Comparison of ENCODE assay signal across 13 cellular contexts in genomic region chr10:117425908-117426566, GRCh38. TPM values are rescaled to one million over a fixed set of nuclear protein-coding genes. Genes with fewer than 3 reads are reported as not detected.
DNase-seq lines count a peak whose midpoint lies in the region; ATAC-seq lines count a peak whose summit lies in the region.
"Had no signal": no experiment of that assay in that cellular context is flagged by ENCODE, and none has a peak within 500 bp of the region (broad histone marks: within the 10 kb centered on the region; RNA-seq: fewer than 3 reads in every experiment).

No MANE protein-coding gene starts in this region.

- no peaks in the 10 kb centered on the region for H3K36me3 Mint-ChIP-seq in activated naive CD8-positive, alpha-beta T cell treated with anti-CD3 and anti-CD28 coated beads for 36 hours

- no peaks in the 10 kb centered on the region for H3K9me3 ChIP-seq in HUES64 (ENCODE audit: insufficient read depth, low read depth, low read length)

- no peaks in the 10 kb centered on the region for H3K4me1 Mint-ChIP-seq in activated naive CD8-positive, alpha-beta T cell treated with anti-CD3 and anti-CD28 coated beads for 36 hours

- H3K27me3 Mint-ChIP-seq in activated naive CD8-positive, alpha-beta T cell treated with anti-CD3 and anti-CD28 coated beads for 36 hours: no peaks in the 10 kb centered on the region

- peaks cover 19% of the 10 kb centered on the region for H3K4me1 ChIP-seq in HUES64 (ENCODE audit: insufficient read depth, low read length)

- no peak overlapping the region for H3K4me3 Mint-ChIP-seq in activated naive CD8-positive, alpha-beta T cell treated with anti-CD3 and anti-CD28 coated beads for 36 hours

- peak overlapping the region; percentile 24; the same call in 1 of the 2 replicates for H3K9ac ChIP-seq in HUES64 (ENCODE audit: low read depth, low read length)
- H3K9ac ChIP-seq: KMS-11 had no signal

- H3K9me3 Mint-ChIP-seq in activated naive CD8-positive, alpha-beta T cell treated with anti-CD3 and anti-CD28 coated beads for 36 hours: peaks cover 2% of the 10 kb centered on the region

- no peak overlapping the region for H3K27ac Mint-ChIP-seq in activated naive CD8-positive, alpha-beta T cell treated with anti-CD3 and anti-CD28 coated beads for 36 hours

- ATAC-seq in GM18498 (IDR thresholded peaks at IDR 0.05; ENCODE audit: unreplicated experiment) (peak; percentile 73), GM19463 (IDR thresholded peaks at IDR 0.05; ENCODE audit: unreplicated experiment) (peak; percentile 91), HG02840 (IDR thresholded peaks at IDR 0.05; ENCODE audit: low FRiP score, unreplicated experiment) (peak; percentile 74)

- no peak for DNase-seq in stimulated activated naive CD4-positive, alpha-beta T cell (lab: John Stamatoyannopoulos, UW)
- DNase-seq in NCI-H1694 (lab: John Stamatoyannopoulos, UW): no peak
- DNase-seq in HuH-7.5 (ENCODE audit: low spot score): no peak
- DNase-seq in activated naive CD8-positive, alpha-beta T cell treated with anti-CD3 and anti-CD28 coated beads for 36 hours: no peak
- DNase-seq: activated gamma-delta T cell, DMS79 treated with DMSO at 0.1 percent for 48 hours, NCI-H187 had no signal

- WGBS in HUES64: 68% methylated on average over 5 of the region's 5 CpGs

- no peaks in the 10 kb centered on the region for H3K27me3 ChIP-seq in HUES64 (ENCODE audit: insufficient read depth, low read length)

- H3K36me3 ChIP-seq in HUES64 (ENCODE audit: insufficient read depth, low read length): no peaks in the 10 kb centered on the region

- H3K4me3 ChIP-seq in HUES64 (ENCODE audit: low read length): no peak overlapping the region
- H3K4me3 ChIP-seq: lung had no signal

- H3K27ac ChIP-seq in HUES64 (ENCODE audit: low read depth, low read length): peak overlapping the region; percentile 30; the same call in 1 of the 2 replicates
- H3K27ac ChIP-seq: KMS-11 had no signal

RNA-seq across cellular contexts. Expression of gene PDZD8, which starts 50.8 kb away (rescaled TPM):
- polyA plus RNA-seq in HUES64 (2013, experiment 1 of 2): 15.0 TPM
- 18.9 TPM for polyA plus RNA-seq in HUES64 (2013, experiment 2 of 2)
- 10 to 100 TPM; 19.7 to 20.4 TPM for total RNA-seq in activated naive CD8-positive, alpha-beta T cell treated with anti-CD3 and anti-CD28 coated beads for 36 hours
